In the genomic region with DNA sequence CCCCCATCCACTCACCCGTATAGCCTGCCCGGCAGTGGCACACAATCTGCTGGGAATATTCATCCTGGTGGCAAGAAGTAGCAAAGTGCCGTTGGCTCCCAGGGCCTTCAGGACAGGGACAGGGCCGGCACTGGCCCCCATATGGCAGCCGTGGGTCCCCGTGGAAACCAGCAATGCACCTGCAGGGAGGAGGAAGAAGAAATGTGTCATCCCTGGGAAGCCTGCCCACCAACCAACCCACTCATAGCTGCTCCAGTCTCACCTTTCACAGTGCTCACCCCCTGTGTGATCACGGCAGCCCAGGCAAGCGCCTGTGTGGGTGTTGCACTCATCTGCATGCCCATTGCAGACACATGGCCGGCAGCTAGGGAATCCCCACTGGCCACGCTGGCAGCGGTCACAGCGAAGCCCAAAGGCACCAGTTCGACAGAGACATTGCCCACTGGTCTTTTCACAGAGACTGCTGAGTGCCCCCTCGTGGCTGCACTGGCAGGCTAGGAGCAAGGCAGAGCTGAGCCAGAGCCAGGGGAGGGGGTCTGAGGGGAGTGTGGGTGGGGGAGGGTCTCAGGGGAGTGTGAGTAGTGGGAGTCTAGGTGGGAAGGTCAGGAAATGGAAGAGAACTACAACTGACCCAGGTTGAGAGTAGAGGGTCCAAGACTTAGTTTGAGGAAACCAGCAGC, we compare ENCODE assay signal across 10 cellular contexts. TPM values are rescaled to one million over a fixed set of nuclear protein-coding genes. Genes with fewer than 3 reads are reported as not detected.
DNase-seq lines count a peak whose midpoint lies in the region; ATAC-seq and TF ChIP-seq lines count a peak whose summit lies in the region.
"Had no signal": no experiment of that assay in that cellular context is flagged by ENCODE, and none has a peak within 500 bp of the region (broad histone marks: within the 10 kb centered on the region; RNA-seq: fewer than 3 reads in every experiment).

No MANE protein-coding gene starts in this region.

- TF ChIP-seq CTCF in GM12872 (IDR thresholded peaks at IDR 0.05; ENCODE audit: insufficient read depth, low read depth, low read length) (peak; percentile 40; the same call in 2 of the 3 replicates), NB4 (IDR thresholded peaks at IDR 0.05; ENCODE audit: low read depth, low read length) (peak; percentile 39), brain microvascular endothelial cell (IDR thresholded peaks at IDR 0.05; ENCODE audit: low read depth, low read length, missing control alignments) (peak; percentile 22)

- ATAC-seq in HG03457 (IDR thresholded peaks at IDR 0.05; ENCODE audit: unreplicated experiment) (no peak), GM18868 (IDR thresholded peaks at IDR 0.05; ENCODE audit: unreplicated experiment) (no peak), HG02885 (IDR thresholded peaks at IDR 0.05; ENCODE audit: poor library complexity, unreplicated experiment) (no peak)

- peaks cover 88% of the 10 kb centered on the region for H3K36me3 ChIP-seq in brain microvascular endothelial cell (replicated peaks)

- DNase-seq in NB4 (ENCODE audit: low read depth), result peak; percentile 26
- no peak for DNase-seq in brain microvascular endothelial cell
- DNase-seq in occipital lobe (lab: John Stamatoyannopoulos, UW), result peak; percentile 51
- DNase-seq: activated CD4-positive, CD25-positive, alpha-beta regulatory T cell; CD4-positive, CD25-positive, alpha-beta regulatory T cell; NCI-H2081 had no signal

- no peak overlapping the region for H3K27ac ChIP-seq in brain microvascular endothelial cell

- H3K4me3 ChIP-seq in NB4 (ENCODE audit: low read depth, low read length), result no peak overlapping the region
- no peak overlapping the region for H3K4me3 ChIP-seq in brain microvascular endothelial cell (ENCODE audit: low read depth, low read length)

- no peaks in the 10 kb centered on the region for H3K27me3 ChIP-seq in brain microvascular endothelial cell (replicated peaks)

- TF ChIP-seq POLR2A in NB4 (IDR thresholded peaks at IDR 0.05; ENCODE audit: extremely low read depth, insufficient read length), result no peak

- in situ Hi-C loops in brain microvascular endothelial cell (cut with HindIII; ENCODE audit: low pct_ligation_motif_present, low sequenced_read_pairs), result no loop called here

RNA-seq across cellular contexts. Expression of a gene that starts 4.5 kb away (rescaled TPM):
- total RNA-seq in occipital lobe, result 49.0 TPM

RNA-seq across cellular contexts. Expression of a gene that starts 7.7 kb away (rescaled TPM):
- total RNA-seq in occipital lobe, result 47.6 TPM

RNA-seq across cellular contexts. Expression of a gene that starts 20.6 kb away (rescaled TPM):
- total RNA-seq in occipital lobe, result 197 TPM

RNA-seq across cellular contexts. Expression of a gene that starts 31.3 kb away (rescaled TPM):
- total RNA-seq in occipital lobe, result 113 TPM

RNA-seq across cellular contexts. Expression of a gene that starts 41.0 kb away (rescaled TPM):
- 18.6 TPM for total RNA-seq in occipital lobe
